In the genomic region with DNA sequence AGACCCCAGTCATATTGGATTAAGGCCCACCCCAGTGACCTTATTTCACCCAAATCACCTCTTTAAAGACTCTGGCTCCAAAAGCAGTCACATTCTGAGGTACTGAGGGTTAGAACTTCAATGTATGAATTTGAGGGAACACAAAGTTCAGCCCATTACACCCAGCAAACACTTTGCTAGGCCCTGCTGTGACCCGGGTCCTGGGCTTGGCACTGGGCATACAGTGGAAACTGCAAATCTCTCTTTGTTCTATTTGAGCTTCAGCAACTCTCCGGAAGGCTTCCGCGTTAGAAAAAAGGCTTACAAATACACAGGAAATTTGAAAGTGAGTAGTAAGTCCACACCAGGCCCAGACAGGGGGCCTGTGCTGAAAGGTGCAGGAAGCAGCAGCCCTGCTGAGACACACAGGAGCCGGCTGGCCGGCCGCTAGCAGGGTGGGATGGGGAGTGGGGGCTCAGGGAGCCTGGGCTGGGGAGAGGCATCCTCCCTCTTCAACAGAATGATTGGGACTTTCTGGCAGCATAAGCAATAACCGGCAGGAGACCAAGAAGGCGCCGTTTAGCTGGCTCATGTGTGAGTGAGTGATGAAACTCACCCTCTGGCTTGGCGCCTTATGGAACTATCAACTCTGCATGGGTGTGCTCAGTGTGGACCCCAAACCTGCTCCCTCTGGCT, we compare ENCODE assay signal across 12 cellular contexts. TPM values are rescaled to one million over a fixed set of nuclear protein-coding genes. Genes with fewer than 3 reads are reported as not detected.
DNase-seq lines count a peak whose midpoint lies in the region; ATAC-seq, FAIRE-seq and TF ChIP-seq lines count a peak whose summit lies in the region.
"Had no signal": no experiment of that assay in that cellular context is flagged by ENCODE, and none has a peak within 500 bp of the region (broad histone marks: within the 10 kb centered on the region; RNA-seq: fewer than 3 reads in every experiment).

No MANE protein-coding gene starts in this region.

- 62% methylated on average over 11 of the region's 11 CpGs for WGBS in right cardiac atrium
- WGBS in thyroid gland, 2 donors = 77 to 93% methylated on average over 10 to 11 of the region's 11 CpGs
- 79% methylated on average over 11 of the region's 11 CpGs for WGBS in smooth muscle cell (ENCODE audit: low lambda C conversion rate)

- H3K4me2 ChIP-seq in smooth muscle cell = no peak overlapping the region

- H3K4me1 Mint-ChIP-seq in activated CD8-positive, alpha-beta T cell treated with anti-CD3 and anti-CD28 coated beads, Interleukin-2, amount 10 ng/mL, durations not matched to agents 7 days and 5 days (ENCODE audit: low read depth) = peaks cover 39% of the 10 kb centered on the region

- CTCF ChIA-PET in activated CD8-positive, alpha-beta T cell treated with anti-CD3 and anti-CD28 coated beads, Interleukin-2, amount 10 ng/mL, durations not matched to agents 7 days and 5 days (lab: Charles Lee) = no interaction called here

- DNase-seq in right cardiac atrium (peak; percentile 69 to 73 (median 73)), cardiac septum (ENCODE audit: low spot score) (no peak), kidney (peak; percentile 68), thyroid gland (peak in 1 of 2 donors; percentile 14), smooth muscle cell (lab: John Stamatoyannopoulos, UW; ENCODE audit: unreplicated experiment) (no peak), NCI-H345 treated with DMSO at 0.1 percent for 48 hours (lab: John Stamatoyannopoulos, UW; ENCODE audit: unreplicated experiment) (no peak), NCI-H2081 (lab: John Stamatoyannopoulos, UW) (no peak)
- DNase-seq in activated CD8-positive, alpha-beta T cell treated with anti-CD3 and anti-CD28 coated beads, Interleukin-2, amount 10 ng/mL, durations not matched to agents 7 days and 5 days = no peak
- DNase-seq: activated gamma-delta T cell, C1 segment of cervical spinal cord, NCI-H187 treated with DMSO at 0.1 percent for 48 hours, NCI-H774 had no signal

- TF ChIP-seq POLR2A in thyroid gland (IDR thresholded peaks at IDR 0.05) = no peak

- FAIRE-seq in kidney (lab: Jason Lieb, UNC) = no peak

- no peak overlapping the region for H3K4me3 Mint-ChIP-seq in activated CD8-positive, alpha-beta T cell treated with anti-CD3 and anti-CD28 coated beads, Interleukin-2, amount 10 ng/mL, durations not matched to agents 7 days and 5 days

- H3K36me3 ChIP-seq in kidney (ENCODE audit: control insufficient read depth in 1 of 2, insufficient read depth in 2 of 2, low read length in 2 of 2) = no peaks in the 10 kb centered on the region
- H3K36me3 ChIP-seq in thyroid gland = no peaks in the 10 kb centered on the region
- no peaks in the 10 kb centered on the region for H3K36me3 ChIP-seq in smooth muscle cell (ENCODE audit: low read depth)

- POLR2A ChIA-PET in activated CD8-positive, alpha-beta T cell treated with anti-CD3 and anti-CD28 coated beads, Interleukin-2, amount 10 ng/mL, durations not matched to agents 7 days and 5 days (lab: Charles Lee) = no interaction called here

- peaks cover 2% of the 10 kb centered on the region for H3K36me3 Mint-ChIP-seq in activated CD8-positive, alpha-beta T cell treated with anti-CD3 and anti-CD28 coated beads, Interleukin-2, amount 10 ng/mL, durations not matched to agents 7 days and 5 days (ENCODE audit: low read depth)

- H4K20me1 ChIP-seq in smooth muscle cell (ENCODE audit: low read depth) = no peaks in the 10 kb centered on the region

- no peak overlapping the region for H3K9ac ChIP-seq in kidney (ENCODE audit: low read length in 2 of 2)
- no peak overlapping the region for H3K9ac ChIP-seq in smooth muscle cell (ENCODE audit: low read depth)

- H3K4me3 ChIP-seq in right cardiac atrium (ENCODE audit: low read length) (no peak overlapping the region), kidney (ENCODE audit: low read length in 2 of 2) (no peak overlapping the region), thyroid gland (replicated peaks in 1 of 3) (no peak overlapping the region), smooth muscle cell (no peak overlapping the region)

- no peaks in the 10 kb centered on the region for H3K79me2 ChIP-seq in smooth muscle cell (ENCODE audit: low read depth)

- no peaks in the 10 kb centered on the region for H3K9me3 ChIP-seq in right cardiac atrium (ENCODE audit: control insufficient read depth, low read length)
- no peaks in the 10 kb centered on the region for H3K9me3 ChIP-seq in kidney (ENCODE audit: control insufficient read depth in 1 of 2, low read length in 2 of 2)
- no peaks in the 10 kb centered on the region for H3K9me3 ChIP-seq in thyroid gland
- H3K9me3 ChIP-seq in smooth muscle cell (replicated peaks; ENCODE audit: low read depth) = no peaks in the 10 kb centered on the region

- no peak overlapping the region for H2AFZ ChIP-seq in smooth muscle cell (ENCODE audit: low read depth)

- intact Hi-C loops in right cardiac atrium (cut with DNase I) = no loop called here
- intact Hi-C loops in cardiac septum (cut with DNase I) = loop anchor here (5.0 kb wide), 3 partner anchors 43 to 112 kb away; no protein-coding TSS in a partner anchor
- intact Hi-C loops in kidney (cut with DNase I) = no loop called here
- intact Hi-C loops in thyroid gland (cut with DNase I) = no loop called here

- H3K27me3 Mint-ChIP-seq in activated CD8-positive, alpha-beta T cell treated with anti-CD3 and anti-CD28 coated beads, Interleukin-2, amount 10 ng/mL, durations not matched to agents 7 days and 5 days (ENCODE audit: low read depth) = no peaks in the 10 kb centered on the region

- peak overlapping the region; percentile 60 for H3K27ac Mint-ChIP-seq in activated CD8-positive, alpha-beta T cell treated with anti-CD3 and anti-CD28 coated beads, Interleukin-2, amount 10 ng/mL, durations not matched to agents 7 days and 5 days

- no peaks in the 10 kb centered on the region for H3F3A ChIP-seq in smooth muscle cell (ENCODE audit: low read depth)

- H3K4me1 ChIP-seq in right cardiac atrium (ENCODE audit: control insufficient read depth, insufficient read depth, low read length) (peaks cover 29% of the 10 kb centered on the region), kidney (ENCODE audit: control insufficient read depth in 1 of 2, insufficient read depth in 1 of 2, low read depth in 1 of 2, low read length in 2 of 2) (peaks cover 14 to 20% of the 10 kb centered on the region in 2 donors), thyroid gland (peaks cover 13 to 41% of the 10 kb centered on the region in 2 donors), smooth muscle cell (ENCODE audit: low read depth) (no peaks in the 10 kb centered on the region)

- H3K27me3 ChIP-seq in right cardiac atrium (ENCODE audit: control insufficient read depth, insufficient read depth) (no peaks in the 10 kb centered on the region), thyroid gland (no peaks in the 10 kb centered on the region), smooth muscle cell (ENCODE audit: low read depth) (no peaks in the 10 kb centered on the region)

- TF ChIP-seq CTCF in kidney (IDR thresholded peaks at IDR 0.05; ENCODE audit: borderline replicate concordance, extremely low read depth, insufficient read depth) = no peak
- no peak for TF ChIP-seq CTCF in thyroid gland (IDR thresholded peaks at IDR 0.05)
- TF ChIP-seq CTCF in smooth muscle cell (IDR thresholded peaks at IDR 0.05; ENCODE audit: borderline replicate concordance, insufficient read depth, poor library complexity, severe bottlenecking) = no peak

- peak; percentile 16 to 45 for ATAC-seq in right cardiac atrium
- peak; percentile 44 for ATAC-seq in activated CD8-positive, alpha-beta T cell treated with anti-CD3 and anti-CD28 coated beads, Interleukin-2, amount 10 ng/mL, durations not matched to agents 7 days and 5 days

- H3K27ac ChIP-seq in right cardiac atrium (ENCODE audit: low read length) (peak overlapping the region; percentile 12), kidney (ENCODE audit: low read depth in 2 of 2, low read length in 2 of 2) (no peak overlapping the region), thyroid gland (peak overlapping the region in 2 of 3 donors; percentile 21 to 45), smooth muscle cell (ENCODE audit: low read depth) (no peak overlapping the region)

- no peaks in the 10 kb centered on the region for H3K9me3 Mint-ChIP-seq in activated CD8-positive, alpha-beta T cell treated with anti-CD3 and anti-CD28 coated beads, Interleukin-2, amount 10 ng/mL, durations not matched to agents 7 days and 5 days (ENCODE audit: insufficient read depth)

RNA-seq across cellular contexts. Expression of a gene that starts 13.0 kb away (rescaled TPM):
- total RNA-seq in right cardiac atrium = 1 to 10 TPM in 1 of 4 donors, under 1 TPM in 3; 0.77 to 1.1 (median 0.91) TPM
- polyA plus RNA-seq in right cardiac atrium = 0.61 TPM
- total RNA-seq in cardiac septum = 0.62 TPM
- total RNA-seq in activated CD8-positive, alpha-beta T cell treated with anti-CD3 and anti-CD28 coated beads, Interleukin-2, amount 10 ng/mL, durations not matched to agents 7 days and 5 days = 1 to 10 TPM; 4.1 to 4.4 TPM
- total RNA-seq in kidney = 9.9 TPM
- 21.6 TPM for polyA plus RNA-seq in kidney (ENCODE audit: insufficient read depth, low read depth, low replicate concordance)
- total RNA-seq in thyroid gland = 1 to 10 TPM in 3 of 4 donors, under 1 TPM in 1; 0.81 to 4.6 (median 1.8) TPM
- total RNA-seq in smooth muscle cell = not detected in 2 replicates
- not detected in 2 replicates for polyA plus RNA-seq in smooth muscle cell

Comparison
In these comparisons a context has a peak if more than half of its experiments do, and no peak if none do; other contexts are left out.
1. DNase-seq: peak in right cardiac atrium (3 of 3) and kidney (single experiment); none in cardiac septum (single experiment), activated CD8-positive, alpha-beta T cell treated with anti-CD3 and anti-CD28 coated beads, Interleukin-2, amount 10 ng/mL, durations not matched to agents 7 days and 5 days (single experiment), smooth muscle cell (single experiment), NCI-H345 treated with DMSO at 0.1 percent for 48 hours (single experiment) and NCI-H2081 (0 of 2).
2. H3K27ac ChIP-seq: peak in right cardiac atrium (single experiment) and thyroid gland (2 of 3); none in kidney (0 of 2) and smooth muscle cell (single experiment).